ENCODE assay signal across 18 cellular contexts in the genomic region with DNA sequence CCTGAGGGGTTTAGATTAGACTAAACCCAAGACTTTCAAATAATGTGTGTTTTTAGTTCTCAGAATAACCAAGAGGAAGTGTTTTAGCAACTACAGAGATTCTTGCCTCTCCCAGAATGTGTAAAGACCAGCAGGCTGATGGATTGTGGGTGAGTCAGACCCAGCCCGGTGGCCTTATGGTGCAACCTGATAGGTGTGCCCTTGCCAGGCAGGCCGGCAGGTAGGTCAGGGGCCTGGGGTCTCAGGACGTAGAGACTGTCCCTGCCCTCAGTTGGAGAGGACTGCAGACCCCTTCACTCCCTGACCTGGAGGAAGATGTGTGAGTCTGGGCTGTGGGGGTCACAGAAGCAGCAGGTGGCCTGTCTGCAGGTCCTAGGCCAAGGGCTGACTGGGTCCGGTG.
"Had no signal": no experiment of that assay in that cellular context is flagged by ENCODE, and none has a peak within 500 bp of the region (broad histone marks: within the 10 kb centered on the region; RNA-seq: fewer than 3 reads in every experiment).

No MANE protein-coding gene starts in this region.

- ATAC-seq: activated CD4-positive, alpha-beta T cell treated with anti-CD3 and anti-CD28 coated beads for 36 hours; left ventricle myocardium superior; naive thymus-derived CD4-positive, alpha-beta T cell; pancreas; WTC11 had no signal

- DNase-seq: activated CD4-positive, alpha-beta T cell treated with anti-CD3 and anti-CD28 coated beads for 36 hours; activated CD4-positive, alpha-beta T cell treated with anti-CD3 and anti-CD28 coated beads, Interleukin-2, amount 50 U/mL, for 48 hours; activated naive CD4-positive, alpha-beta T cell treated with Interleukin-2 at 50 U/mL for 16 hours; activated naive CD8-positive, alpha-beta T cell treated with anti-CD3 and anti-CD28 coated beads, Interleukin-2, amount 10 ng/mL, durations not matched to agents 7 days and 5 days; amygdala; caudate nucleus; colonic mucosa; endodermal cell; left ventricle myocardium superior; naive thymus-derived CD4-positive, alpha-beta T cell; stimulated activated CD4-positive, alpha-beta T cell treated with anti-CD3 and anti-CD28 coated beads, Interleukin-2, amount 100 ng/mL, for 24 hours; transverse colon had no signal

- H3K4me3 ChIP-seq: colonic mucosa, pancreas, suprapubic skin, transverse colon, vagina had no signal

- H3K9me3 ChIP-seq: colonic mucosa, pancreas, suprapubic skin, transverse colon, vagina had no signal

- H3K36me3 ChIP-seq: colonic mucosa, pancreas, suprapubic skin, transverse colon, vagina had no signal

- H3K27ac ChIP-seq: colonic mucosa, pancreas, suprapubic skin, transverse colon, vagina had no signal

- H3K27me3 ChIP-seq: colonic mucosa, vagina had no signal

- FAIRE-seq: frontal cortex, kidney, pancreas had no signal

- H3K4me1 ChIP-seq: colonic mucosa, pancreas had no signal
